ENCODE assay signal across 8 cellular contexts in the genomic region with DNA sequence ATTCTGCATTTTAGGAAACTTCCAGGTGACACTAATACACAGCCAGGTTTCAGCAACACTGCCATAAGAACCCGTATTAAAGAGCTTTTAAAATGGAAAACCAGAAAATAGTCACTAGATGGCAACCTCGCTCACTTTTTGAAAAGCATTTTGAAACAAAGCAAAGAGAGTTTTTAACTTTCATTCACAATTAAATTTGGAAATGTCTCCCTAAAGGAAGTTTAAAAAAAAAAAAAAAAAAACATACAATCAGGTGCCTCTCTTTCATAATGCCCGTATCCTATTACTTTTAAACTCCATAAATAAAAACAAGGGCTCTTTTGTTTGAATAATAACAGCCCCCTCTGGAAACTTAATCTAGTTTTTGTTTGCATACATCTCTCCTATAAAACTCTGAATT. TPM values are rescaled to one million over a fixed set of nuclear protein-coding genes. Genes with fewer than 3 reads are reported as not detected.
A peak's percentile ranks its signal among the peaks of the same experiment; 100 is the strongest.
DNase-seq lines count a peak whose midpoint lies in the region; ATAC-seq, FAIRE-seq and TF ChIP-seq lines count a peak whose summit lies in the region.

No MANE protein-coding gene starts in this region.

- H3K4me1 ChIP-seq in cardiac muscle cell (ENCODE audit: low read depth) (no peaks in the 10 kb centered on the region), right cardiac atrium (ENCODE audit: control insufficient read depth, insufficient read depth, low read length) (no peaks in the 10 kb centered on the region), GM12878 (ENCODE audit: control insufficient read depth, insufficient read depth, low read length) (no peaks in the 10 kb centered on the region), left lung (peaks cover 0 to 51% of the 10 kb centered on the region in 2 donors), suprapubic skin (peaks cover 7% of the 10 kb centered on the region)

- in situ Hi-C loops in GM12878 (cut with MboI), result loop anchor here (5.0 kb wide), 2 partner anchors 359 to 664 kb away; no protein-coding TSS in a partner anchor

- no peak overlapping the region for H3K27ac ChIP-seq in cardiac muscle cell
- no peak overlapping the region for H3K27ac ChIP-seq in right cardiac atrium (ENCODE audit: low read length)
- no peak overlapping the region for H3K27ac ChIP-seq in GM12878 (ENCODE audit: control insufficient read depth, insufficient read depth)
- H3K27ac ChIP-seq in left lung, result no peak overlapping the region
- no peak overlapping the region for H3K27ac ChIP-seq in suprapubic skin

- peak; percentile 41 to 70 for DNase-seq in cardiac muscle cell (ENCODE audit: low read depth in 1 of 2, low spot score in 1 of 2)
- no peak for DNase-seq in right cardiac atrium
- peak; percentile 17 for DNase-seq in NCI-H1417 treated with DMSO at 0.1 percent for 48 hours (lab: John Stamatoyannopoulos, UW)
- DNase-seq in GM12878 (ENCODE audit: low read depth, low spot score), result no peak
- DNase-seq in left lung, result no peak
- no peak for DNase-seq in activated naive CD4-positive, alpha-beta T cell (lab: John Stamatoyannopoulos, UW)
- no peak for DNase-seq in HuH-7.5 (ENCODE audit: low spot score)
- no peak for DNase-seq in suprapubic skin (ENCODE audit: low spot score in 2 of 2)

- H3K27me3 ChIP-seq in cardiac muscle cell (no peaks in the 10 kb centered on the region), right cardiac atrium (ENCODE audit: control insufficient read depth, insufficient read depth) (no peaks in the 10 kb centered on the region), GM12878 (replicated peaks in 1 of 2; ENCODE audit: control insufficient read depth in 2 of 2, insufficient read depth in 2 of 2, low read length in 1 of 2) (no peaks in the 10 kb centered on the region; a peak in 1 of 4 replicates), left lung (no peaks in the 10 kb centered on the region), suprapubic skin (no peaks in the 10 kb centered on the region)

- TF ChIP-seq POLR2A in GM12878 (IDR thresholded peaks at IDR 0.05; ENCODE audit: low read depth, low read length) (no peak), suprapubic skin (IDR thresholded peaks at IDR 0.05) (no peak)

- SMC1A ChIA-PET in GM12878 (lab: Charles Lee; ENCODE audit: uncharacterized antibody, unreplicated experiment), result interaction anchor here (0.8 to 2.0 kb wide), 5 partner anchors 122 to 427 kb away, joined by 3 to 18 read pairs (median 4); a partner anchor contains a TSS

- no peaks in the 10 kb centered on the region for H3K79me2 ChIP-seq in GM12878 (ENCODE audit: control insufficient read depth, insufficient read depth, low read length)

- H3K36me3 ChIP-seq in cardiac muscle cell (no peaks in the 10 kb centered on the region), GM12878 (ENCODE audit: control insufficient read depth in 2 of 2, insufficient read depth in 2 of 2, low read length in 1 of 2) (no peaks in the 10 kb centered on the region), left lung (no peaks in the 10 kb centered on the region), suprapubic skin (no peaks in the 10 kb centered on the region)

- no peak overlapping the region for H2AFZ ChIP-seq in GM12878 (ENCODE audit: control insufficient read depth, low read depth, low read length)

- WGBS in right cardiac atrium, result 3% methylated on average over 3 of the region's 3 CpGs
- 0% methylated on average over 3 of the region's 3 CpGs for WGBS in GM12878 (ENCODE audit: insufficient coverage, insufficient replicate concordance, low lambda C conversion rate, missing lambda C conversion rate)
- WGBS in suprapubic skin, result 1% methylated on average over 3 of the region's 3 CpGs

- TF ChIP-seq CTCF in cardiac muscle cell (IDR thresholded peaks at IDR 0.05; ENCODE audit: low read depth, low read length) (peak; percentile 54), GM12878 (IDR thresholded peaks at IDR 0.05 in 2 of 3, conservative IDR thresholded peaks at IDR 0.05 in 1 of 3; ENCODE audit: control insufficient read depth in 2 of 3, extremely low read depth in 1 of 3, insufficient read depth in 1 of 3, low read depth in 3 of 3, low read length in 3 of 3) (peak; percentile 19 to 48 (median 39); a peak in 4 of 6 replicates), left lung (IDR thresholded peaks at IDR 0.05) (peak; percentile 25 to 45), suprapubic skin (IDR thresholded peaks at IDR 0.05) (no peak)

- POLR2A ChIA-PET in GM12878 (lab: Charles Lee), result interaction anchor here (0.7 kb wide), 1 partner anchor 563 kb away, joined by 3 read pairs; no protein-coding TSS in a partner anchor

- no peaks in the 10 kb centered on the region for H3K9me3 ChIP-seq in cardiac muscle cell (ENCODE audit: low read depth)
- no peaks in the 10 kb centered on the region for H3K9me3 ChIP-seq in right cardiac atrium (ENCODE audit: control insufficient read depth, low read length)
- no peaks in the 10 kb centered on the region for H3K9me3 ChIP-seq in GM12878 (replicated peaks; ENCODE audit: control insufficient read depth, insufficient read depth, low read length)
- no peaks in the 10 kb centered on the region for H3K9me3 ChIP-seq in left lung
- no peaks in the 10 kb centered on the region for H3K9me3 ChIP-seq in suprapubic skin

- H3K9ac ChIP-seq in GM12878 (ENCODE audit: control insufficient read depth, insufficient read depth, low read length), result no peak overlapping the region

- ATAC-seq in right cardiac atrium, result no peak
- peak; percentile 46; the same call in 2 of the 3 replicates for ATAC-seq in GM12878
- ATAC-seq in left lung, result peak; percentile 32

- RAD21 ChIA-PET in GM12878 (lab: Charles Lee; ENCODE audit: unreplicated experiment), result interaction anchor here (0.8 to 1.9 kb wide), 8 partner anchors 114 to 359 kb away, joined by 3 to 9 read pairs (median 4); no protein-coding TSS in a partner anchor

- no peaks in the 10 kb centered on the region for H4K20me1 ChIP-seq in GM12878 (ENCODE audit: control insufficient read depth, insufficient read depth)

- FAIRE-seq in GM12878 (lab: Jason Lieb, UNC), result peak; percentile 23

- peak; percentile 61 for TF ChIP-seq RAD21 in GM12878 (IDR thresholded peaks at IDR 0.05; ENCODE audit: insufficient read depth, low read depth, low read length)

- intact Hi-C loops in right cardiac atrium (cut with DNase I) (loop anchor here (2.0 to 10.0 kb wide), 5 partner anchors 120 to 362 kb away; a partner anchor contains a TSS), GM12878 (cut with micrococcal nuclease; ENCODE audit: unreplicated experiment) (loop anchor here (1.0 kb wide), 2 partner anchors 120 to 359 kb away; no protein-coding TSS in a partner anchor), left lung (cut with DNase I) (loop anchor here in 1 of 2 donors (2.0 to 10.0 kb wide), 2 partner anchors 120 to 352 kb away; no protein-coding TSS in a partner anchor)

- no peak overlapping the region for H3K4me2 ChIP-seq in GM12878 (ENCODE audit: control insufficient read depth, insufficient read depth)

- H3K4me3 ChIP-seq in cardiac muscle cell (no peak overlapping the region), right cardiac atrium (ENCODE audit: low read length) (no peak overlapping the region), GM12878 (no peak overlapping the region), left lung (no peak overlapping the region), suprapubic skin (no peak overlapping the region)

- CTCF ChIA-PET in GM12878 (lab: Yijun Ruan, JAX), result interaction anchor here (0.6 to 8.7 kb wide), 23 partner anchors 10 to 730 kb away, joined by 3 to 76 read pairs (median 4); a partner anchor contains a TSS

- BruUV-seq in GM12878 (replicated peaks; lab: Mats Ljungman, UMichigan), result no TSS peak

- TF ChIP-seq EP300 in GM12878 (IDR thresholded peaks at IDR 0.05; ENCODE audit: borderline replicate concordance in 1 of 2, control insufficient read depth in 1 of 2, low read depth in 2 of 2, low read length in 2 of 2), result no peak
- no peak for TF ChIP-seq EP300 in suprapubic skin (IDR thresholded peaks at IDR 0.05)

RNA-seq across cellular contexts. Expression of a gene that starts 20.3 kb away (rescaled TPM):
- total RNA-seq in cardiac muscle cell, result not detected in 2 replicates
- polyA plus RNA-seq in cardiac muscle cell, result not detected in 2 replicates
- total RNA-seq in right cardiac atrium, result not detected
- not detected for polyA plus RNA-seq in right cardiac atrium
- total RNA-seq in GM12878 (2013; cell fraction: nucleolus; rRNA removed), result not detected in 2 replicates
- not detected in 2 replicates for total RNA-seq in GM12878 (2014; rRNA removed)
- not detected in 2 replicates for total RNA-seq in GM12878 (2014; rRNA removed; fragmentation: Illumina TruSeq; extraction: Trizol)
- total RNA-seq in GM12878 (2021), result not detected in 2 replicates
- polyA plus RNA-seq in GM12878 (2011; ENCODE audit: low read depth), result not detected
- polyA plus RNA-seq in GM12878 (2011; rRNA removed), result not detected in 2 replicates
- polyA plus RNA-seq in GM12878 (2011; cell fraction: cytosol; rRNA removed), result not detected in 2 replicates
- not detected in 2 replicates for polyA plus RNA-seq in GM12878 (2011; cell fraction: nucleus; rRNA removed)
- not detected in 2 replicates for polyA plus RNA-seq in GM12878 (2012)
- not detected in 2 replicates for polyA plus RNA-seq in GM12878 (2014; fragmentation: Illumina TruSeq; extraction: Trizol)
- not detected for polyA plus RNA-seq in GM12878 (2014; fragmentation: Nextera tagmentation; extraction: Ambion mirVana)
- polyA plus RNA-seq in GM12878 (2014; rRNA removed), result not detected in 2 replicates
- not detected for polyA plus RNA-seq in GM12878 (2016; fragmentation: Nextera tagmentation; extraction: Ambion mirVana)
- polyA minus RNA-seq in GM12878 (2011; rRNA and poly(A)+ RNA removed), result not detected in 2 replicates
- polyA minus RNA-seq in GM12878 (2011; cell fraction: cytosol; rRNA and poly(A)+ RNA removed), result not detected in 2 replicates
- not detected in 2 replicates for polyA minus RNA-seq in GM12878 (2011; cell fraction: nucleus; rRNA and poly(A)+ RNA removed)
- total RNA-seq in left lung, result not detected
- not detected for total RNA-seq in suprapubic skin

RNA-seq across cellular contexts. Expression of a gene that starts 53.8 kb away (rescaled TPM):
- not detected in 2 replicates for total RNA-seq in cardiac muscle cell
- not detected in 2 replicates for polyA plus RNA-seq in cardiac muscle cell
- not detected for total RNA-seq in right cardiac atrium
- polyA plus RNA-seq in right cardiac atrium, result 0.07 TPM
- not detected in 2 replicates for total RNA-seq in GM12878 (2013; cell fraction: nucleolus; rRNA removed)
- not detected in 2 replicates for total RNA-seq in GM12878 (2014; rRNA removed)
- not detected in 2 replicates for total RNA-seq in GM12878 (2014; rRNA removed; fragmentation: Illumina TruSeq; extraction: Trizol)
- not detected in 2 replicates for total RNA-seq in GM12878 (2021)
- not detected for polyA plus RNA-seq in GM12878 (2011; ENCODE audit: low read depth)
- not detected in 2 replicates for polyA plus RNA-seq in GM12878 (2011; rRNA removed)
- not detected in 2 replicates for polyA plus RNA-seq in GM12878 (2011; cell fraction: cytosol; rRNA removed)
- polyA plus RNA-seq in GM12878 (2011; cell fraction: nucleus; rRNA removed), result not detected in 2 replicates
- not detected in 2 replicates for polyA plus RNA-seq in GM12878 (2012)
- not detected in 2 replicates for polyA plus RNA-seq in GM12878 (2014; fragmentation: Illumina TruSeq; extraction: Trizol)
- polyA plus RNA-seq in GM12878 (2014; fragmentation: Nextera tagmentation; extraction: Ambion mirVana), result not detected
- not detected in 2 replicates for polyA plus RNA-seq in GM12878 (2014; rRNA removed)
- not detected for polyA plus RNA-seq in GM12878 (2016; fragmentation: Nextera tagmentation; extraction: Ambion mirVana)
- not detected in 2 replicates for polyA minus RNA-seq in GM12878 (2011; rRNA and poly(A)+ RNA removed)
- not detected in 2 replicates for polyA minus RNA-seq in GM12878 (2011; cell fraction: cytosol; rRNA and poly(A)+ RNA removed)
- not detected in 2 replicates for polyA minus RNA-seq in GM12878 (2011; cell fraction: nucleus; rRNA and poly(A)+ RNA removed)
- under 1 TPM in 1 of 2 donors, not detected in 1; 0.24 TPM for total RNA-seq in left lung
- not detected for total RNA-seq in suprapubic skin

Comparison
In these comparisons a context has a peak if more than half of its experiments do, and no peak if none do; other contexts are left out.
1. DNase-seq: peak in cardiac muscle cell (2 of 2) and NCI-H1417 treated with DMSO at 0.1 percent for 48 hours (single experiment); none in right cardiac atrium (0 of 3), GM12878 (single experiment), left lung (0 of 2), activated naive CD4-positive, alpha-beta T cell (0 of 4), HuH-7.5 (single experiment) and suprapubic skin (0 of 2).
2. CTCF ChIP-seq: peak in cardiac muscle cell (single experiment), GM12878 (3 of 3) and left lung (2 of 2); none in suprapubic skin (0 of 2).
3. ATAC-seq: peak in GM12878 (single experiment) and left lung (single experiment); none in right cardiac atrium (0 of 2).